20 cellular contexts compared by ENCODE assay signal in the genomic region with DNA sequence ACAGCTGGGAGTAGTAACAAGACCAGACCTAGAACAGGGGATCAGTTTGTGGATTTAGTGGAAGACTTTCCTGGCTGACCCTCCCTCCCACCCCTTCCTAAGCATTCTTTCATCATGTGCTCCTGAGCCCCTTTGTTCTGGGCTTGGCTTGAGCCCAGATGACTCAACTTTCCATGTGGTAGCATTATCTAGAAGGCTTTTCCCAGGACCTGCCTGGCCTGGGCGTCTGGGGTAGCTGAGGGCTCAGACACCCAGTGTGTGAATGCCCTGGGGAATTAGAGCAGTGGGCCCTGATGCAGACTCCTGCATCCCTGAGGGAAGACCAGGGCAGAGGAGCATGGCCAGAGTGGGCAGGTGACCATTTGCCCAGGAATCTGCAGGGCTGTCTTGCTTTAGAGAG. TPM values are rescaled to one million over a fixed set of nuclear protein-coding genes. Genes with fewer than 3 reads are reported as not detected.
DNase-seq lines count a peak whose midpoint lies in the region; FAIRE-seq and TF ChIP-seq lines count a peak whose summit lies in the region.
"Had no signal": no experiment of that assay in that cellular context is flagged by ENCODE, and none has a peak within 500 bp of the region (broad histone marks: within the 10 kb centered on the region; RNA-seq: fewer than 3 reads in every experiment).

No MANE protein-coding gene starts in this region.

- CTCF ChIA-PET in Calu3 (lab: Charles Lee) = no interaction called here

- no peak for TF ChIP-seq CTCF in astrocyte of the cerebellum (IDR thresholded peaks at IDR 0.05; ENCODE audit: low read depth, low read length, missing control alignments)
- TF ChIP-seq CTCF in D721Med (IDR thresholded peaks at IDR 0.05; ENCODE audit: insufficient read depth, missing control alignments) = no peak
- no peak for TF ChIP-seq CTCF in Calu3 (IDR thresholded peaks at IDR 0.05; ENCODE audit: unreplicated experiment)

- intact Hi-C loops in Calu3 (cut with micrococcal nuclease; ENCODE audit: unreplicated experiment) = no loop called here

- peaks cover 10% of the 10 kb centered on the region for H3K27me3 Mint-ChIP-seq in Calu3 (ENCODE audit: unreplicated experiment)

- no peak overlapping the region for H3K4me3 Mint-ChIP-seq in Calu3 (ENCODE audit: low read depth, unreplicated experiment)
- H3K4me3 Mint-ChIP-seq: CD4-positive, alpha-beta T cell; effector memory CD8-positive, alpha-beta T cell; memory B cell; neural progenitor cell had no signal

- H3K4me3 ChIP-seq in astrocyte of the cerebellum (ENCODE audit: low read depth, low read length) = no peak overlapping the region
- H3K4me3 ChIP-seq: neural progenitor cell, PC-9, vagina had no signal

- no peak for FAIRE-seq in urothelium cell line (lab: Jason Lieb, UNC)
- no peak for FAIRE-seq in D721Med (lab: Jason Lieb, UNC)
- FAIRE-seq: frontal cortex had no signal

- DNase-seq in HT1080 (ENCODE audit: low read depth) = peak; percentile 71
- peak; percentile 52 for DNase-seq in astrocyte of the cerebellum (ENCODE audit: low read depth)
- DNase-seq in iris pigment epithelial cell (ENCODE audit: low read depth) = peak; percentile 77
- peak; percentile 80 for DNase-seq in urothelium cell line (ENCODE audit: low spot score)
- DNase-seq in NCI-H2227 (lab: John Stamatoyannopoulos, UW; ENCODE audit: unreplicated experiment) = no peak
- DNase-seq in D721Med (ENCODE audit: insufficient read length, low spot score) = no peak
- DNase-seq in Calu3 = no peak
- DNase-seq: activated CD8-positive, alpha-beta memory T cell treated with anti-CD3 and anti-CD28 coated beads for 24 hours; CD4-positive, alpha-beta T cell; effector memory CD8-positive, alpha-beta T cell; GDM1; KG1; NCI-H1436 treated with DMSO at 0.1 percent for 48 hours; NCI-H69; PC-9; stimulated activated naive CD4-positive, alpha-beta T cell treated with Interleukin-2 at 50 U/mL for 16 hours had no signal

- no peaks in the 10 kb centered on the region for H3K36me3 Mint-ChIP-seq in Calu3 (ENCODE audit: insufficient read depth, unreplicated experiment)
- H3K36me3 Mint-ChIP-seq: memory B cell had no signal

- no TSS peak for BruUV-seq in Calu3 (replicated peaks; lab: Mats Ljungman, UMichigan)

- no peak overlapping the region for H3K27ac Mint-ChIP-seq in Calu3 (ENCODE audit: unreplicated experiment)
- H3K27ac Mint-ChIP-seq: CD4-positive, alpha-beta T cell; effector memory CD8-positive, alpha-beta T cell; memory B cell; neural progenitor cell had no signal

- in situ Hi-C loops in astrocyte of the cerebellum (cut with HindIII; ENCODE audit: low sequenced_read_pairs) = no loop called here

- H3K4me1 Mint-ChIP-seq in Calu3 (ENCODE audit: low read depth, unreplicated experiment) = peaks cover 33% of the 10 kb centered on the region
- H3K4me1 Mint-ChIP-seq: memory B cell, neural progenitor cell had no signal

- no peaks in the 10 kb centered on the region for H3K9me3 Mint-ChIP-seq in Calu3 (ENCODE audit: low read depth, unreplicated experiment)
- H3K9me3 Mint-ChIP-seq: CD4-positive, alpha-beta T cell; effector memory CD8-positive, alpha-beta T cell; memory B cell had no signal

RNA-seq across cellular contexts. Expression of a gene that starts 44.1 kb away (rescaled TPM):
- total RNA-seq in HT1080 (2014; rRNA removed; shearing (Covaris generic)) = 0.59 and 1.1 TPM in 2 replicates
- 0.50 and 0.51 TPM in 2 replicates for polyA plus RNA-seq in HT1080 (2015; cell fraction: cytosol; rRNA removed)
- polyA plus RNA-seq in HT1080 (2015; cell fraction: nucleus; rRNA removed) = 0.33 and 1.1 TPM in 2 replicates
- total RNA-seq in Calu3 (2022) = 6.0 and 7.7 TPM in 2 replicates

Comparison
In these comparisons a context has a peak if more than half of its experiments do, and no peak if none do; other contexts are left out.
1. DNase-seq: peak in HT1080 (single experiment), astrocyte of the cerebellum (single experiment), iris pigment epithelial cell (single experiment) and urothelium cell line (single experiment); none in NCI-H2227 (single experiment), D721Med (single experiment) and Calu3 (single experiment).